Comparison of ENCODE assay signal across 20 cellular contexts in genomic region chr19:36092566-36092965, GRCh38. TPM values are rescaled to one million over a fixed set of nuclear protein-coding genes. Genes with fewer than 3 reads are reported as not detected.
DNase-seq lines count a peak whose midpoint lies in the region; ATAC-seq, FAIRE-seq and TF ChIP-seq lines count a peak whose summit lies in the region.
"Had no signal": no experiment of that assay in that cellular context is flagged by ENCODE, and none has a peak within 500 bp of the region (broad histone marks: within the 10 kb centered on the region; RNA-seq: fewer than 3 reads in every experiment).

No MANE protein-coding gene starts in this region.

- H3K9me3 ChIP-seq in A549, result no peaks in the 10 kb centered on the region
- H3K9me3 ChIP-seq in CD8-positive, alpha-beta T cell (ENCODE audit: low read length), result no peaks in the 10 kb centered on the region
- H3K9me3 ChIP-seq: BLaER1, Peyer's patch had no signal

- no peak for TF ChIP-seq EP300 in A549 (IDR thresholded peaks at IDR 0.05)

- H3K4me3 Mint-ChIP-seq in CD8-positive, alpha-beta T cell, result no peak overlapping the region
- peak overlapping the region; percentile 53 for H3K4me3 Mint-ChIP-seq in activated T-helper 17 cell treated with anti-CD3 and anti-CD28 coated beads, Interleukin-2, amount 50 U/mL, for 72 hours

- no peaks in the 10 kb centered on the region for H3K27me3 ChIP-seq in CD8-positive, alpha-beta T cell (ENCODE audit: insufficient read depth, low read length)
- H3K27me3 ChIP-seq in dorsolateral prefrontal cortex, result no peaks in the 10 kb centered on the region
- H3K27me3 ChIP-seq: BLaER1, Peyer's patch had no signal

- ATAC-seq in A549, result peak; percentile 16 to 20; a peak in 2 of 6 replicates
- no peak for ATAC-seq in CD8-positive, alpha-beta T cell
- ATAC-seq in activated T-helper 17 cell treated with anti-CD3 and anti-CD28 coated beads, Interleukin-2, amount 50 U/mL, for 72 hours (replicated peaks), result peak; percentile 6
- ATAC-seq in GM18505 (IDR thresholded peaks at IDR 0.05; ENCODE audit: unreplicated experiment), result no peak

- TF ChIP-seq RAD21 in A549 (conservative IDR thresholded peaks at IDR 0.05 in 1 of 2, IDR thresholded peaks at IDR 0.05 in 1 of 2), result no peak

- H3K4me3 ChIP-seq in A549 (no peak overlapping the region), dorsolateral prefrontal cortex (no peak overlapping the region)
- no peak overlapping the region for H3K4me3 ChIP-seq in CD8-positive, alpha-beta T cell (ENCODE audit: low read depth, low read length)
- H3K4me3 ChIP-seq: BLaER1, Peyer's patch had no signal

- H3K9me3 Mint-ChIP-seq in CD8-positive, alpha-beta T cell, result no peaks in the 10 kb centered on the region
- no peaks in the 10 kb centered on the region for H3K9me3 Mint-ChIP-seq in activated T-helper 17 cell treated with anti-CD3 and anti-CD28 coated beads, Interleukin-2, amount 50 U/mL, for 72 hours

- POLR2A ChIA-PET in A549 (lab: Yijun Ruan, JAX), result interaction anchor here (1.1 kb wide), 1 partner anchor 22 kb away, joined by 3 read pairs; the partner anchor contains the start of genes POLR2I and TBCB
- POLR2A ChIA-PET in CD8-positive, alpha-beta T cell (lab: Charles Lee), result no interaction called here

- TF ChIP-seq CTCF in A549 (IDR thresholded peaks at IDR 0.05) (no peak), dorsolateral prefrontal cortex (IDR thresholded peaks at IDR 0.05 in 54 of 56, conservative IDR thresholded peaks at IDR 0.05 in 2 of 56; ENCODE audit: low read depth in 1 of 56, partially characterized antibody in 56 of 56) (no peak)
- TF ChIP-seq CTCF in CD8-positive, alpha-beta T cell (IDR thresholded peaks at IDR 0.05), result no peak

- DNase-seq in A549 (ENCODE audit: low read depth in 1 of 2, low spot score in 1 of 2) (no peak), dorsolateral prefrontal cortex (no peak), T-helper 9 cell (no peak), D341Med (ENCODE audit: low spot score) (no peak), T1000 (lab: John Stamatoyannopoulos, UW) (no peak)
- DNase-seq in CD8-positive, alpha-beta T cell, result no peak
- DNase-seq: DMS 273 treated with DMSO at 0.1 percent for 48 hours, Karpas-422, MM.1S, NCI-H1105, NCI-H1930, NCI-H2171, Peyer's patch, SHP77 had no signal

- 93% methylated on average over 7 of the region's 7 CpGs for WGBS in A549 (ENCODE audit: missing lambda C conversion rate)

- CTCF ChIA-PET in A549 (lab: Yijun Ruan, JAX), result interaction anchor here (0.6 to 3.8 kb wide), 6 partner anchors 9 to 35 kb away, joined by 3 to 19 read pairs (median 6); no protein-coding TSS in a partner anchor
- CTCF ChIA-PET in CD8-positive, alpha-beta T cell (lab: Charles Lee), result no interaction called here

- no peaks in the 10 kb centered on the region for H3K4me1 ChIP-seq in A549
- H3K4me1 ChIP-seq in CD8-positive, alpha-beta T cell (ENCODE audit: insufficient read depth, low read length), result peaks cover 15% of the 10 kb centered on the region
- H3K4me1 ChIP-seq: BLaER1, Peyer's patch had no signal

- FAIRE-seq in A549 (lab: Jason Lieb, UNC), result no peak
- FAIRE-seq: H1 had no signal

- H3K27me3 Mint-ChIP-seq in CD8-positive, alpha-beta T cell (ENCODE audit: low read depth), result no peaks in the 10 kb centered on the region
- no peaks in the 10 kb centered on the region for H3K27me3 Mint-ChIP-seq in activated T-helper 17 cell treated with anti-CD3 and anti-CD28 coated beads, Interleukin-2, amount 50 U/mL, for 72 hours

- peak overlapping the region; percentile 64 for H3K27ac Mint-ChIP-seq in CD8-positive, alpha-beta T cell
- peak overlapping the region; percentile 66 for H3K27ac Mint-ChIP-seq in activated T-helper 17 cell treated with anti-CD3 and anti-CD28 coated beads, Interleukin-2, amount 50 U/mL, for 72 hours

- H3K36me3 ChIP-seq in CD8-positive, alpha-beta T cell (ENCODE audit: insufficient read depth, low read length), result no peaks in the 10 kb centered on the region
- H3K36me3 ChIP-seq: Peyer's patch had no signal

- H3K4me1 Mint-ChIP-seq in CD8-positive, alpha-beta T cell (ENCODE audit: low read depth), result peaks cover 14% of the 10 kb centered on the region
- peaks cover 18% of the 10 kb centered on the region for H3K4me1 Mint-ChIP-seq in activated T-helper 17 cell treated with anti-CD3 and anti-CD28 coated beads, Interleukin-2, amount 50 U/mL, for 72 hours

- intact Hi-C loops in CD8-positive, alpha-beta T cell (cut with DNase I, micrococcal nuclease), result no loop called here
- intact Hi-C loops in dorsolateral prefrontal cortex (cut with DNase I), result no loop called here

- H3K27ac ChIP-seq in A549 (no peak overlapping the region), dorsolateral prefrontal cortex (peak overlapping the region in 54 of 59 donors; percentile 23 to 98 (median 87))
- no peak overlapping the region for H3K27ac ChIP-seq in CD8-positive, alpha-beta T cell (ENCODE audit: low read depth, low read length)
- H3K27ac ChIP-seq: BLaER1, Peyer's patch had no signal

- H3K4me2 ChIP-seq in A549, result no peak overlapping the region
- H3K4me2 ChIP-seq: BLaER1 had no signal

- TF ChIP-seq POLR2A in A549 (IDR thresholded peaks at IDR 0.05; ENCODE audit: low read length), result no peak
- no peak for TF ChIP-seq POLR2A in GM18505 (IDR thresholded peaks at IDR 0.05; ENCODE audit: borderline replicate concordance, extremely low read depth, insufficient read depth, insufficient read length)

- H3K36me3 Mint-ChIP-seq in CD8-positive, alpha-beta T cell, result no peaks in the 10 kb centered on the region
- peaks cover 54% of the 10 kb centered on the region for H3K36me3 Mint-ChIP-seq in activated T-helper 17 cell treated with anti-CD3 and anti-CD28 coated beads, Interleukin-2, amount 50 U/mL, for 72 hours (ENCODE audit: low read depth)

TF ChIP-seq in A549, 52 proteins besides CTCF, POLR2A, EP300 and RAD21 (continues in another document):
- TF ChIP-seq EHF (CRISPR knock-in tag; IDR thresholded peaks at IDR 0.05) (no peak), FOXS1 (CRISPR knock-in tag; IDR thresholded peaks at IDR 0.05) (no peak), E2F6 (IDR thresholded peaks at IDR 0.05; ENCODE audit: borderline replicate concordance, low read depth) (no peak), CEBPB (IDR thresholded peaks at IDR 0.05) (no peak), TFCP2L1 (CRISPR knock-in tag; IDR thresholded peaks at IDR 0.05) (no peak)

RNA-seq across cellular contexts. Expression of gene OVOL3, which starts 18.4 kb away (rescaled TPM):
- polyA plus RNA-seq in A549 (2011; rRNA removed) (not detected in 2 replicates), A549 (2017; fragmentation: RNase III; extraction: RNeasy Plus Mini Kit Qiagen cat#74134 plus additional on column Dnase treatment) (0.14 to 0.63 TPM (median 0.31 TPM) in 3 replicates)
- 0.43 and 0.70 TPM in 2 replicates for polyA plus RNA-seq in A549 (2012; cell fraction: cytosol; rRNA removed)
- 3.4 and 6.1 TPM in 2 replicates for polyA plus RNA-seq in A549 (2012; cell fraction: nucleus; rRNA removed)
- polyA minus RNA-seq in A549 (2011; rRNA and poly(A)+ RNA removed), result not detected in 2 replicates
- total RNA-seq in CD8-positive, alpha-beta T cell, result not detected
- total RNA-seq in activated T-helper 17 cell treated with anti-CD3 and anti-CD28 coated beads, Interleukin-2, amount 50 U/mL, for 72 hours, result not detected
- not detected for total RNA-seq in dorsolateral prefrontal cortex
- total RNA-seq: Daoy, H1, NCI-H460, Peyer's patch had no signal

RNA-seq across cellular contexts. Expression of gene POLR2I, which starts 22.1 kb away (rescaled TPM):
- polyA plus RNA-seq in A549 (2011; rRNA removed) (107 and 123 TPM in 2 replicates), A549 (2017; fragmentation: RNase III; extraction: RNeasy Plus Mini Kit Qiagen cat#74134 plus additional on column Dnase treatment) (264 to 284 TPM (median 277 TPM) in 3 replicates)
- 490 and 587 TPM in 2 replicates for polyA plus RNA-seq in A549 (2012; cell fraction: cytosol; rRNA removed)
- 232 and 242 TPM in 2 replicates for polyA plus RNA-seq in A549 (2012; cell fraction: nucleus; rRNA removed)
- polyA minus RNA-seq in A549 (2011; rRNA and poly(A)+ RNA removed), result 379 and 495 TPM in 2 replicates
- 10 to 100 TPM; 27.4 to 34.7 TPM for total RNA-seq in CD8-positive, alpha-beta T cell
- total RNA-seq in activated T-helper 17 cell treated with anti-CD3 and anti-CD28 coated beads, Interleukin-2, amount 50 U/mL, for 72 hours, result 10 to 100 TPM; 32.4 to 58.0 TPM
- 100 to 1,000 TPM in 77 of 120 experiments, 10 to 100 TPM in 43; 61.9 to 165 (median 106) TPM for total RNA-seq in dorsolateral prefrontal cortex

RNA-seq across cellular contexts. Expression of gene TBCB, which starts 22.7 kb away (rescaled TPM):
- polyA plus RNA-seq in A549 (2011; rRNA removed), result 384 and 395 TPM in 2 replicates
- polyA plus RNA-seq in A549 (2012; cell fraction: cytosol; rRNA removed), result 1,257 and 1,314 TPM in 2 replicates
- polyA plus RNA-seq in A549 (2012; cell fraction: nucleus; rRNA removed), result 726 and 838 TPM in 2 replicates
- polyA plus RNA-seq in A549 (2017; fragmentation: RNase III; extraction: RNeasy Plus Mini Kit Qiagen cat#74134 plus additional on column Dnase treatment), result 352 to 400 TPM (median 397 TPM) in 3 replicates
- 256 and 287 TPM in 2 replicates for polyA minus RNA-seq in A549 (2011; rRNA and poly(A)+ RNA removed)
- total RNA-seq in CD8-positive, alpha-beta T cell, result 10 to 100 TPM; 69.7 to 71.2 TPM
- total RNA-seq in activated T-helper 17 cell treated with anti-CD3 and anti-CD28 coated beads, Interleukin-2, amount 50 U/mL, for 72 hours, result 100 to 1,000 TPM; 105 to 162 TPM
- 100 to 1,000 TPM; 145 to 409 (median 268) TPM for total RNA-seq in dorsolateral prefrontal cortex

RNA-seq across cellular contexts. Expression of gene WDR62, which starts 37.9 kb away (rescaled TPM):
- polyA plus RNA-seq in A549 (2011; rRNA removed) (15.5 and 16.0 TPM in 2 replicates), A549 (2017; fragmentation: RNase III; extraction: RNeasy Plus Mini Kit Qiagen cat#74134 plus additional on column Dnase treatment) (30.9 to 34.1 TPM (median 32.9 TPM) in 3 replicates)
- polyA plus RNA-seq in A549 (2012; cell fraction: cytosol; rRNA removed), result 47.8 and 58.0 TPM in 2 replicates
- polyA plus RNA-seq in A549 (2012; cell fraction: nucleus; rRNA removed), result 224 and 304 TPM in 2 replicates
- polyA minus RNA-seq in A549 (2011; rRNA and poly(A)+ RNA removed), result 30.6 and 34.2 TPM in 2 replicates
- 1 to 10 TPM; 2.1 to 2.2 TPM for total RNA-seq in CD8-positive, alpha-beta T cell
- 10 to 100 TPM; 19.3 to 33.2 TPM for total RNA-seq in activated T-helper 17 cell treated with anti-CD3 and anti-CD28 coated beads, Interleukin-2, amount 50 U/mL, for 72 hours
- total RNA-seq in dorsolateral prefrontal cortex, result 1 to 10 TPM in 94 of 120 experiments, under 1 TPM in 26; 0.64 to 2.8 (median 1.3) TPM

RNA-seq across cellular contexts. Expression of gene THAP8, which starts 38.5 kb away (rescaled TPM):
- polyA plus RNA-seq in A549 (2011; rRNA removed) (3.1 and 3.2 TPM in 2 replicates), A549 (2017; fragmentation: RNase III; extraction: RNeasy Plus Mini Kit Qiagen cat#74134 plus additional on column Dnase treatment) (7.0 to 7.5 TPM (median 7.5 TPM) in 3 replicates)
- polyA plus RNA-seq in A549 (2012; cell fraction: cytosol; rRNA removed), result 6.2 and 8.7 TPM in 2 replicates
- polyA plus RNA-seq in A549 (2012; cell fraction: nucleus; rRNA removed), result 8.7 and 12.2 TPM in 2 replicates
- 1.5 and 2.7 TPM in 2 replicates for polyA minus RNA-seq in A549 (2011; rRNA and poly(A)+ RNA removed)
- under 1 TPM; 0.31 to 0.57 TPM for total RNA-seq in CD8-positive, alpha-beta T cell
- 1 to 10 TPM; 2.3 to 7.9 TPM for total RNA-seq in activated T-helper 17 cell treated with anti-CD3 and anti-CD28 coated beads, Interleukin-2, amount 50 U/mL, for 72 hours
- 10 to 100 TPM in 13 of 120 experiments, 1 to 10 TPM in 107; 4.2 to 11.7 (median 7.3) TPM for total RNA-seq in dorsolateral prefrontal cortex

Comparison
In these comparisons a context has a peak if more than half of its experiments do, and no peak if none do; other contexts are left out.
1. ATAC-seq: peak in A549 (2 of 2) and activated T-helper 17 cell treated with anti-CD3 and anti-CD28 coated beads, Interleukin-2, amount 50 U/mL, for 72 hours (single experiment); none in CD8-positive, alpha-beta T cell (single experiment) and GM18505 (single experiment).
2. H3K27ac ChIP-seq: peak in dorsolateral prefrontal cortex (54 of 59); none in A549 (0 of 2) and CD8-positive, alpha-beta T cell (single experiment).